Comparison of ENCODE assay signal across 9 cellular contexts in the genomic region with DNA sequence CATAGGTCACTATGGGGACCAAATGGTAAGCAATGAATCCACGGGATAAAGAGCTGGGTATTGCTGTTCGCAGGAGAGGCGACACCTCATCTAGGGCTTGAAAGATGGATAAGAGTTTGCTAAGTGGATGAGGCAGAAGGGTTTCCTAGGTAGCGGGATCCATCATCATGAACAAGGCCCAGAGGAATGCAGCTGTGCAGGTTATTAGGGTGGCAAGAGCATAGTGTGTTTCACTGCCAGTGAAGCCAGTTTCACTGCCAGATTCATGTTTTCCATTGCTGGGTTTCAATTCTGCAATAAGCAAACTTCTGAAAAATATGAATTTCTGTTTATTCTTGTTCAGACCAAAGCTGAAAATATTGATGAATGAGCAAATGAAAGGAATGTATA. TPM values are rescaled to one million over a fixed set of nuclear protein-coding genes. Genes with fewer than 3 reads are reported as not detected.
DNase-seq lines count a peak whose midpoint lies in the region; ATAC-seq and TF ChIP-seq lines count a peak whose summit lies in the region.
"Had no signal": no experiment of that assay in that cellular context is flagged by ENCODE, and none has a peak within 500 bp of the region (broad histone marks: within the 10 kb centered on the region; RNA-seq: fewer than 3 reads in every experiment).

No MANE protein-coding gene starts in this region.

- no peak overlapping the region for H3K27ac ChIP-seq in parathyroid adenoma
- H3K27ac ChIP-seq in body of pancreas = peak overlapping the region in 1 of 4 donors; percentile 37

- H3K36me3 ChIP-seq in parathyroid adenoma (ENCODE audit: control insufficient read depth, insufficient read depth, low read length) (no peaks in the 10 kb centered on the region), body of pancreas (replicated peaks in 1 of 2; ENCODE audit: insufficient read depth in 1 of 2, low read depth in 2 of 2) (no peaks in the 10 kb centered on the region)

- H3K9me3 ChIP-seq in T-helper 17 cell (ENCODE audit: control insufficient read depth, low read length, poor library complexity, severe bottlenecking) = no peaks in the 10 kb centered on the region
- no peaks in the 10 kb centered on the region for H3K9me3 ChIP-seq in parathyroid adenoma (ENCODE audit: control insufficient read depth, low read length)
- H3K9me3 ChIP-seq in body of pancreas = no peaks in the 10 kb centered on the region

- TF ChIP-seq POLR2A in body of pancreas (IDR thresholded peaks at IDR 0.05) = no peak

- 87 to 91% methylated on average over 4 of the region's 4 CpGs for WGBS in body of pancreas, 2 donors

- peaks cover 4% of the 10 kb centered on the region for H3K27me3 Mint-ChIP-seq in activated CD4-positive, alpha-beta T cell treated with anti-CD3 and anti-CD28 coated beads, Interleukin-2, amount 10 ng/mL, durations not matched to agents 7 days and 5 days
- H3K27me3 Mint-ChIP-seq in T-helper 17 cell = no peaks in the 10 kb centered on the region

- peak overlapping the region; percentile 91 for H3K27ac Mint-ChIP-seq in activated CD4-positive, alpha-beta T cell treated with anti-CD3 and anti-CD28 coated beads, Interleukin-2, amount 10 ng/mL, durations not matched to agents 7 days and 5 days
- H3K27ac Mint-ChIP-seq in T-helper 17 cell = peak overlapping the region; percentile 93

- H3K4me3 ChIP-seq in parathyroid adenoma (ENCODE audit: low read depth, low read length) (no peak overlapping the region), body of pancreas (no peak overlapping the region)

- H3K4me2 ChIP-seq in parathyroid adenoma (ENCODE audit: low read length) = no peak overlapping the region

- H3K36me3 Mint-ChIP-seq in activated CD4-positive, alpha-beta T cell treated with anti-CD3 and anti-CD28 coated beads, Interleukin-2, amount 10 ng/mL, durations not matched to agents 7 days and 5 days (ENCODE audit: low read depth) = peaks cover 3% of the 10 kb centered on the region
- peaks cover 2% of the 10 kb centered on the region for H3K36me3 Mint-ChIP-seq in T-helper 17 cell (ENCODE audit: low read depth)

- POLR2A ChIA-PET in activated CD4-positive, alpha-beta T cell treated with anti-CD3 and anti-CD28 coated beads, Interleukin-2, amount 10 ng/mL, durations not matched to agents 7 days and 5 days (lab: Charles Lee) = interaction anchor here (0.7 to 1.1 kb wide), 3 partner anchors 27 to 148 kb away, joined by 3 to 5 read pairs (median 3); a partner anchor contains a TSS

- peaks cover 33% of the 10 kb centered on the region for H3K4me1 Mint-ChIP-seq in activated CD4-positive, alpha-beta T cell treated with anti-CD3 and anti-CD28 coated beads, Interleukin-2, amount 10 ng/mL, durations not matched to agents 7 days and 5 days
- peaks cover 15% of the 10 kb centered on the region for H3K4me1 Mint-ChIP-seq in T-helper 17 cell

- H3K9me3 Mint-ChIP-seq in activated CD4-positive, alpha-beta T cell treated with anti-CD3 and anti-CD28 coated beads, Interleukin-2, amount 10 ng/mL, durations not matched to agents 7 days and 5 days = peaks cover 3% of the 10 kb centered on the region
- H3K9me3 Mint-ChIP-seq: nephron had no signal

- ATAC-seq in HG03045 (IDR thresholded peaks at IDR 0.05; ENCODE audit: unreplicated experiment) (peak; percentile 55), T-helper 17 cell (no peak), body of pancreas (no peak)

- no peak overlapping the region for H3K9ac ChIP-seq in parathyroid adenoma

- CTCF ChIA-PET in activated CD4-positive, alpha-beta T cell treated with anti-CD3 and anti-CD28 coated beads, Interleukin-2, amount 10 ng/mL, durations not matched to agents 7 days and 5 days (lab: Charles Lee) = interaction anchor here (0.7 to 2.0 kb wide), 14 partner anchors 9 to 435 kb away, joined by 3 to 11 read pairs (median 5); a partner anchor contains a TSS

- H3K4me3 Mint-ChIP-seq in activated CD4-positive, alpha-beta T cell treated with anti-CD3 and anti-CD28 coated beads, Interleukin-2, amount 10 ng/mL, durations not matched to agents 7 days and 5 days = peak overlapping the region; percentile 72
- peak overlapping the region; percentile 88 for H3K4me3 Mint-ChIP-seq in T-helper 17 cell
- H3K4me3 Mint-ChIP-seq: nephron had no signal

- no peaks in the 10 kb centered on the region for H3K4me1 ChIP-seq in parathyroid adenoma
- peaks cover 4% of the 10 kb centered on the region for H3K4me1 ChIP-seq in body of pancreas

- H3K27me3 ChIP-seq in parathyroid adenoma (ENCODE audit: control insufficient read depth, insufficient read depth, low read length) = no peaks in the 10 kb centered on the region
- no peaks in the 10 kb centered on the region for H3K27me3 ChIP-seq in body of pancreas

- no peaks in the 10 kb centered on the region for H3K79me2 ChIP-seq in parathyroid adenoma

- H2AFZ ChIP-seq in parathyroid adenoma = peak overlapping the region; percentile 56

- no peak for DNase-seq in activated CD4-positive, alpha-beta T cell treated with anti-CD3 and anti-CD28 coated beads, Interleukin-2, amount 10 ng/mL, durations not matched to agents 7 days and 5 days
- DNase-seq in activated CD4-positive, alpha-beta T cell treated with anti-CD3 and anti-CD28 coated beads, Interleukin-2, amount 50 U/mL, for 1 hour = no peak
- DNase-seq in T-helper 17 cell (no peak), body of pancreas (no peak), NCI-H345 treated with DMSO at 0.1 percent for 48 hours (lab: John Stamatoyannopoulos, UW; ENCODE audit: unreplicated experiment) (no peak)
- DNase-seq in stimulated activated CD4-positive, alpha-beta T cell treated with anti-CD3 and anti-CD28 coated beads, Interleukin-4, amount 100 ng/mL, for 1 hour = no peak

- TF ChIP-seq CTCF in parathyroid adenoma (IDR thresholded peaks at IDR 0.05) (no peak), body of pancreas (IDR thresholded peaks at IDR 0.05) (no peak)

- intact Hi-C loops in body of pancreas (cut with DNase I) = no loop called here

RNA-seq across cellular contexts. Expression of a gene that starts 27.2 kb away (rescaled TPM):
- total RNA-seq in activated CD4-positive, alpha-beta T cell treated with anti-CD3 and anti-CD28 coated beads, Interleukin-2, amount 10 ng/mL, durations not matched to agents 7 days and 5 days = 10 to 100 TPM; 60.5 to 64.2 TPM
- total RNA-seq in T-helper 17 cell (10 to 100 TPM; 20.8 to 24.9 TPM), body of pancreas (10 to 100 TPM; 11.2 to 16.8 TPM)
